ENCODE assay signal across 8 cellular contexts in genomic region chr12:53624453-53624852, GRCh38. TPM values are rescaled to one million over a fixed set of nuclear protein-coding genes. Genes with fewer than 3 reads are reported as not detected.
A peak's percentile ranks its signal among the peaks of the same experiment; 100 is the strongest.
DNase-seq lines count a peak whose midpoint lies in the region; ATAC-seq and TF ChIP-seq lines count a peak whose summit lies in the region.

No MANE protein-coding gene starts in this region.

- ATAC-seq in left cardiac atrium: no peak
- no peak for ATAC-seq in HG02970 (IDR thresholded peaks at IDR 0.05; ENCODE audit: low FRiP score, unreplicated experiment)

- TF ChIP-seq POLR2A in breast epithelium (IDR thresholded peaks at IDR 0.05): no peak

- intact Hi-C loops in left cardiac atrium (cut with DNase I) (no loop called here), breast epithelium (cut with DNase I; ENCODE audit: low total_unique reads) (no loop called here)

- no peak for DNase-seq in right atrium auricular region (ENCODE audit: low spot score)
- no peak for DNase-seq in left cardiac atrium
- DNase-seq in breast epithelium (ENCODE audit: low spot score in 2 of 2): no peak
- DNase-seq in NCI-H1694 (lab: John Stamatoyannopoulos, UW): no peak
- DNase-seq in GM19240 (ENCODE audit: insufficient read length, low spot score): no peak
- no peak for DNase-seq in NCI-H1092 treated with DMSO at 0.1 percent for 48 hours (lab: John Stamatoyannopoulos, UW)

- H3K9me3 ChIP-seq in right atrium auricular region: no peaks in the 10 kb centered on the region
- H3K9me3 ChIP-seq in breast epithelium: no peaks in the 10 kb centered on the region
- no peaks in the 10 kb centered on the region for H3K9me3 ChIP-seq in mucosa of rectum (ENCODE audit: control insufficient read depth in 2 of 2, low read length in 2 of 2)

- H3K36me3 ChIP-seq in right atrium auricular region: no peaks in the 10 kb centered on the region
- H3K36me3 ChIP-seq in breast epithelium: no peaks in the 10 kb centered on the region
- H3K36me3 ChIP-seq in mucosa of rectum (ENCODE audit: control insufficient read depth in 2 of 2, insufficient read depth in 2 of 2, low read length in 2 of 2): no peaks in the 10 kb centered on the region

- H3K27ac ChIP-seq in right atrium auricular region (peak overlapping the region; percentile 91 to 93), breast epithelium (peak overlapping the region; percentile 94), mucosa of rectum (ENCODE audit: low read depth in 2 of 2, low read length in 2 of 2) (peak overlapping the region; percentile 66 to 93)

- H3K4me3 ChIP-seq in right atrium auricular region (peak overlapping the region; percentile 58 to 67), breast epithelium (peak overlapping the region; percentile 56 to 72 (median 60)), mucosa of rectum (ENCODE audit: low read length in 2 of 2) (peak overlapping the region; percentile 85 to 90)

- H3K27me3 ChIP-seq in right atrium auricular region (no peaks in the 10 kb centered on the region), breast epithelium (no peaks in the 10 kb centered on the region), mucosa of rectum (ENCODE audit: control insufficient read depth in 2 of 2, insufficient read depth in 2 of 2, low read length in 2 of 2) (no peaks in the 10 kb centered on the region)

- TF ChIP-seq CTCF in right atrium auricular region (IDR thresholded peaks at IDR 0.05) (no peak), breast epithelium (IDR thresholded peaks at IDR 0.05) (no peak)

- H3K9ac ChIP-seq in mucosa of rectum (ENCODE audit: low read depth in 1 of 2, low read length in 2 of 2): peak overlapping the region in 1 of 2 donors; percentile 77

- peaks cover 0 to 40% of the 10 kb centered on the region in 2 donors for H3K4me1 ChIP-seq in right atrium auricular region
- H3K4me1 ChIP-seq in breast epithelium: no peaks in the 10 kb centered on the region
- peaks cover 20 to 33% of the 10 kb centered on the region in 2 donors for H3K4me1 ChIP-seq in mucosa of rectum (ENCODE audit: control insufficient read depth in 2 of 2, insufficient read depth in 2 of 2, low read length in 2 of 2)

RNA-seq across cellular contexts. Expression of gene ATF7, which starts 1.7 kb away (rescaled TPM):
- total RNA-seq in right atrium auricular region (10 to 100 TPM; 22.1 to 24.7 TPM), left cardiac atrium (10 to 100 TPM; 30.1 to 34.7 TPM), breast epithelium (10 to 100 TPM; 31.4 to 34.1 (median 33.4) TPM)

RNA-seq across cellular contexts. Expression of gene ATP5MC2, which starts 51.4 kb away (rescaled TPM):
- 100 to 1,000 TPM; 481 to 659 TPM for total RNA-seq in right atrium auricular region
- 100 to 1,000 TPM; 416 TPM for total RNA-seq in left cardiac atrium
- 100 to 1,000 TPM; 286 to 394 (median 306) TPM for total RNA-seq in breast epithelium
